Comparison of ENCODE assay signal across 23 cellular contexts in the genomic region with DNA sequence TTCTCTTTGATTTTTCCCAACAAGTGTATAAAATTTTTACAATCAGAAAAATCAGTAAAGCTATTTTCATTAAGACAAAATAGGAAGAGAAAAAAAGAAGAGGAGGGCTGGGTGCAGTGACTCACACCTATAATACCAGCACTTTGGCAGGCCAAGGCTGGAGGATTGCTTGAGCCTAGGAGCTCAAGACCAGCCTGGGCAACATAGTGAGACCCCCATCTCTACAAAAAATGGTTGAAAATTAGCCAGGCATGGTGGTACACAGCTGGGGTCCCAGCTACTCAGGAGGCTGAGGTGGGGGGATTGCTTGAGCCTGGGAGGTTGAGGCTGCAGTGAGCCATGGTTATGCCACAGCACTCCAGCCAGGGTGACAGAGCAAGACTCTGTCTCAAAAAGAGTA.
"Had no signal": no experiment of that assay in that cellular context is flagged by ENCODE, and none has a peak within 500 bp of the region (broad histone marks: within the 10 kb centered on the region; RNA-seq: fewer than 3 reads in every experiment).

No MANE protein-coding gene starts in this region.

- H3K27ac ChIP-seq: SJCRH30, VCaP had no signal

- H3K4me1 ChIP-seq: SJCRH30 had no signal

- H3K4me2 ChIP-seq: SK-N-SH had no signal

- H3K9me3 ChIP-seq: SJCRH30 had no signal

- DNase-seq: activated CD4-positive, alpha-beta memory T cell treated with anti-CD3 and anti-CD28 coated beads, Interleukin-2, amount 10 ng/mL, durations not matched to agents 7 days and 5 days; activated CD4-positive, alpha-beta T cell treated with anti-CD3 and anti-CD28 coated beads for 36 hours; activated CD4-positive, alpha-beta T cell treated with anti-CD3 and anti-CD28 coated beads, Interleukin-2, amount 50 U/mL, for 1 hour; activated gamma-delta T cell; activated naive CD4-positive, alpha-beta T cell treated with anti-CD3 and anti-CD28 coated beads for 36 hours; activated T-cell treated with anti-CD3 and anti-CD28 coated beads for 4 hours; activated T-cell treated with anti-CD3 and anti-CD28 coated beads, Interleukin-2, amount 50 U/mL, for 48 hours; amygdala; MM.1S; NCI-H1048; NCI-H1930; NCI-H2171; NCI-H2227 treated with DMSO at 0.1 percent for 48 hours; NCI-H510A; NCI-H526 treated with DMSO at 0.1 percent for 48 hours; NCI-H82; SJCRH30; SK-N-SH; T-helper 1 cell had no signal

- H3K27me3 Mint-ChIP-seq: activated CD4-positive, alpha-beta memory T cell treated with anti-CD3 and anti-CD28 coated beads, Interleukin-2, amount 10 ng/mL, durations not matched to agents 7 days and 5 days; activated CD4-positive, alpha-beta T cell treated with anti-CD3 and anti-CD28 coated beads for 36 hours; activated naive CD8-positive, alpha-beta T cell had no signal

- H3K27me3 ChIP-seq: SJCRH30 had no signal

- H3K4me3 Mint-ChIP-seq: activated CD4-positive, alpha-beta memory T cell treated with anti-CD3 and anti-CD28 coated beads, Interleukin-2, amount 10 ng/mL, durations not matched to agents 7 days and 5 days; activated CD4-positive, alpha-beta T cell treated with anti-CD3 and anti-CD28 coated beads for 36 hours; activated naive CD4-positive, alpha-beta T cell treated with anti-CD3 and anti-CD28 coated beads for 36 hours; activated naive CD8-positive, alpha-beta T cell; activated T-helper 17 cell treated with anti-CD3 and anti-CD28 coated beads, Interleukin-2, amount 50 U/mL, for 72 hours had no signal

- H3K4me3 ChIP-seq: SJCRH30 had no signal

- H3K36me3 ChIP-seq: SJCRH30 had no signal

- ATAC-seq: activated CD4-positive, alpha-beta T cell treated with anti-CD3 and anti-CD28 coated beads for 36 hours; activated T-helper 17 cell treated with anti-CD3 and anti-CD28 coated beads, Interleukin-2, amount 50 U/mL, for 72 hours; Right ventricle myocardium inferior had no signal

- H3K4me1 Mint-ChIP-seq: activated CD4-positive, alpha-beta memory T cell treated with anti-CD3 and anti-CD28 coated beads, Interleukin-2, amount 10 ng/mL, durations not matched to agents 7 days and 5 days; activated CD4-positive, alpha-beta T cell treated with anti-CD3 and anti-CD28 coated beads for 36 hours; activated T-helper 17 cell treated with anti-CD3 and anti-CD28 coated beads, Interleukin-2, amount 50 U/mL, for 72 hours had no signal

- H3K9ac ChIP-seq: SK-N-SH had no signal

- H3K27ac Mint-ChIP-seq: activated CD4-positive, alpha-beta memory T cell treated with anti-CD3 and anti-CD28 coated beads, Interleukin-2, amount 10 ng/mL, durations not matched to agents 7 days and 5 days; activated CD4-positive, alpha-beta T cell treated with anti-CD3 and anti-CD28 coated beads for 36 hours; activated naive CD4-positive, alpha-beta T cell treated with anti-CD3 and anti-CD28 coated beads for 36 hours; activated naive CD8-positive, alpha-beta T cell; activated T-helper 17 cell treated with anti-CD3 and anti-CD28 coated beads, Interleukin-2, amount 50 U/mL, for 72 hours had no signal
